In the genomic region with DNA sequence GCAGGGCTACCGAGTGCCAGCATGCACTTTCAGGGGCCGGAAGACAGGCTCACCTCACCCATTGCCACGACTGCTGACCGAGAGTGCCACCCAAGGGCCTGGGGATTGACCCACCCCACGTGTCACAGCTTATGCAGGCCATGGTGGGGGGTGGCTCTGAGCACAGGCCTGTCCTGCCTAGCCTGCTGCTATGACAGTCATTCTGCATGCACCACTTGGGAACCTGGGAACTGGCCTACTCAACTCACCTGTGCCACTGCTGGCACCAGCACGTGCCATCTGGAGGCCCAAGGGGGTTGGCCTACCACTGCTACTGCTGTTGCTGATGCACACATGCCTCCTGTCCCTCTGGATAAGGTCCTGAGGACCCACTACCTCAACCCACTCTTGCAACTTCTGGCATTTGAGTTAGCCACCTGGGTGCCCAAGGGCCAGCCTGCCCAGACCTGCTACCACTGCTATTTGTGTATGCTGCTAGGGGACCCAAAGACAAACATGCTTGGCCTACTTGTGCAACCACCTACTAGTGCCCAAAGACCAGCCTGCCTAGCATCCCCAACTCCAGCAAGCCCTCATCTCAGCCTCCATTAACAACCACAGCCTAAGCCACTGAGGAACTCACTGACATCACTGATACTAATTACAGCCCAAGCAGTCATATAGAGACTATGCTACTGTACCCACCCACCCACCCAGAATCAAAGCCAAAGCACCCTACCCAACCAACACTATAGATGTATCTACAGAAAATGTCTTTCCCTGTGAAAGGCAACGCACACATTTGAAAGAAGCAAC, we compare ENCODE assay signal across 26 cellular contexts.
"Had no signal": no experiment of that assay in that cellular context is flagged by ENCODE, and none has a peak within 500 bp of the region (broad histone marks: within the 10 kb centered on the region; RNA-seq: fewer than 3 reads in every experiment).

No MANE protein-coding gene starts in this region.

- DNase-seq: activated CD4-positive, alpha-beta memory T cell treated with anti-CD3 and anti-CD28 coated beads for 36 hours; activated CD4-positive, alpha-beta T cell treated with anti-CD3 and anti-CD28 coated beads for 4 hours; activated CD8-positive, alpha-beta memory T cell treated with anti-CD3 and anti-CD28 coated beads for 24 hours; activated effector memory CD4-positive, alpha-beta T cell treated with anti-CD3 and anti-CD28 coated beads, Interleukin-2, amount 50 U/mL, for 16 hours; activated naive CD4-positive, alpha-beta T cell treated with anti-CD3 and anti-CD28 coated beads for 36 hours; activated T-cell treated with anti-CD3 and anti-CD28 coated beads, Interleukin-2, amount 50 U/mL, for 48 hours; adrenal gland; anterior cingulate cortex; central memory CD4-positive, alpha-beta T cell; Kasumi-1; KBM-7; NCI-H1105 treated with DMSO at 0.1 percent for 48 hours; NCI-H1436 treated with DMSO at 0.1 percent for 48 hours; NCI-H187; NCI-H2081 treated with DMSO at 0.1 percent for 48 hours; NCI-H446; NCI-H524; Peyer's patch; Right ventricle myocardium superior; SJCRH30; SK-N-SH; T-helper 1 cell had no signal

- H3K4me2 ChIP-seq: SK-N-SH had no signal

- H3K4me3 Mint-ChIP-seq: activated CD4-positive, alpha-beta memory T cell treated with anti-CD3 and anti-CD28 coated beads for 36 hours; activated naive CD4-positive, alpha-beta T cell treated with anti-CD3 and anti-CD28 coated beads for 36 hours; activated naive CD8-positive, alpha-beta T cell had no signal

- H3K9ac ChIP-seq: SK-N-SH had no signal

- H3K4me1 ChIP-seq: adrenal gland, breast epithelium, Peyer's patch, SJCRH30 had no signal

- H3K27me3 ChIP-seq: adrenal gland, breast epithelium, Peyer's patch, SJCRH30 had no signal

- H3K36me3 ChIP-seq: adrenal gland, breast epithelium, Peyer's patch, SJCRH30 had no signal

- H3K9me3 ChIP-seq: adrenal gland, SJCRH30 had no signal

- H3K4me3 ChIP-seq: adrenal gland, breast epithelium, Peyer's patch, SJCRH30 had no signal

- H3K27ac ChIP-seq: adrenal gland, breast epithelium, Peyer's patch, RWPE1, SJCRH30, VCaP had no signal

- H3K27ac Mint-ChIP-seq: activated CD4-positive, alpha-beta memory T cell treated with anti-CD3 and anti-CD28 coated beads for 36 hours; activated naive CD4-positive, alpha-beta T cell treated with anti-CD3 and anti-CD28 coated beads for 36 hours; activated naive CD8-positive, alpha-beta T cell had no signal
